In the genomic region with DNA sequence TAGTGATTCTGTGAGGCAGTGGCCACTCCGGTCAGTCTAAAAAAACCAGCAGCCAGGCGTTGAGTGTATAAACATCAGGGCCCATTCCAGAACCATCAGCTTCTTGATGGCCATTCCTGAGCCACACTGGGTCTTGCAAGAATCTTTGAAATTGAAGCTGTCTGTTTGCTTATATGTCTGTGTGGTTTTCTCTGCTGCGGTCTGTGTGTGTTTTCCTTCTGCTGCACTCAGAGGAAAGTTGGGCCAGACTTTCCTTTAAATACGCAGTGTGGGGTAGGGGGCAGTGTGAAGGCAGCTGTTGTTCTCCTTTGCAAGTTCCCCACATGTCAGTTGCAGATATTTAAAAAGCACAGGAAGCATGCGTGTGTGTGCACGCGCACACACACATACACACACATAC, we compare ENCODE assay signal across 16 cellular contexts. TPM values are rescaled to one million over a fixed set of nuclear protein-coding genes. Genes with fewer than 3 reads are reported as not detected.
DNase-seq lines count a peak whose midpoint lies in the region; ATAC-seq and TF ChIP-seq lines count a peak whose summit lies in the region.
"Had no signal": no experiment of that assay in that cellular context is flagged by ENCODE, and none has a peak within 500 bp of the region (broad histone marks: within the 10 kb centered on the region; RNA-seq: fewer than 3 reads in every experiment).

No MANE protein-coding gene starts in this region.

- H3K4me1 ChIP-seq in CD8-positive, alpha-beta T cell (ENCODE audit: insufficient read depth, low read length) = peaks cover 7% of the 10 kb centered on the region
- H3K4me1 ChIP-seq in adipocyte (ENCODE audit: control insufficient read depth, insufficient read depth, low read length) = no peaks in the 10 kb centered on the region
- no peaks in the 10 kb centered on the region for H3K4me1 ChIP-seq in CD4-positive, alpha-beta memory T cell (ENCODE audit: insufficient read depth, low read length)

- H3K27ac ChIP-seq in CD8-positive, alpha-beta T cell (ENCODE audit: low read depth, low read length) = no peak overlapping the region
- no peak overlapping the region for H3K27ac ChIP-seq in CD4-positive, alpha-beta memory T cell (ENCODE audit: low read depth, low read length)

- H3K36me3 Mint-ChIP-seq in CD8-positive, alpha-beta T cell = no peaks in the 10 kb centered on the region
- H3K36me3 Mint-ChIP-seq in naive thymus-derived CD8-positive, alpha-beta T cell = no peaks in the 10 kb centered on the region
- H3K36me3 Mint-ChIP-seq in nephron progenitor cell (ENCODE audit: low read depth) = no peaks in the 10 kb centered on the region
- H3K36me3 Mint-ChIP-seq in CD4-positive, alpha-beta memory T cell = no peaks in the 10 kb centered on the region
- H3K36me3 Mint-ChIP-seq in activated T-helper 2 cell treated with anti-CD3 and anti-CD28 coated beads, Interferon-gamma antibody, Interleukin-2, Interleukin-4, amounts not matched to agents 10 μg/mL and 5 μg/mL and 100 μg/mL, durations not matched to agents 14 hours and 24 hours and 36 hours (ENCODE audit: low read depth) = no peaks in the 10 kb centered on the region
- H3K36me3 Mint-ChIP-seq: activated CD8-positive, alpha-beta memory T cell treated with anti-CD3 and anti-CD28 coated beads, Interleukin-2, amount 10 ng/mL, durations not matched to agents 7 days and 5 days had no signal

- peak overlapping the region; percentile 51 for H3K4me3 Mint-ChIP-seq in CD8-positive, alpha-beta T cell
- peak overlapping the region in 7 of 10 donors; percentile 1 to 78 (median 28) for H3K4me3 Mint-ChIP-seq in naive thymus-derived CD8-positive, alpha-beta T cell
- H3K4me3 Mint-ChIP-seq in nephron progenitor cell = no peak overlapping the region
- peak overlapping the region in 3 of 8 donors; percentile 16 to 40 (median 34) for H3K4me3 Mint-ChIP-seq in CD4-positive, alpha-beta memory T cell
- no peak overlapping the region for H3K4me3 Mint-ChIP-seq in activated T-helper 2 cell treated with anti-CD3 and anti-CD28 coated beads, Interferon-gamma antibody, Interleukin-2, Interleukin-4, amounts not matched to agents 10 μg/mL and 5 μg/mL and 100 μg/mL, durations not matched to agents 14 hours and 24 hours and 36 hours (ENCODE audit: low read depth)
- H3K4me3 Mint-ChIP-seq: activated CD8-positive, alpha-beta memory T cell treated with anti-CD3 and anti-CD28 coated beads, Interleukin-2, amount 10 ng/mL, durations not matched to agents 7 days and 5 days had no signal

- H3K27ac Mint-ChIP-seq in CD8-positive, alpha-beta T cell = peak overlapping the region; percentile 43
- H3K27ac Mint-ChIP-seq in naive thymus-derived CD8-positive, alpha-beta T cell = peak overlapping the region in 9 of 10 donors; percentile 22 to 77 (median 65)
- no peak overlapping the region for H3K27ac Mint-ChIP-seq in nephron progenitor cell
- peak overlapping the region in 3 of 7 donors; percentile 17 to 48 (median 38) for H3K27ac Mint-ChIP-seq in CD4-positive, alpha-beta memory T cell
- H3K27ac Mint-ChIP-seq in activated T-helper 2 cell treated with anti-CD3 and anti-CD28 coated beads, Interferon-gamma antibody, Interleukin-2, Interleukin-4, amounts not matched to agents 10 μg/mL and 5 μg/mL and 100 μg/mL, durations not matched to agents 14 hours and 24 hours and 36 hours = no peak overlapping the region
- H3K27ac Mint-ChIP-seq: activated CD8-positive, alpha-beta memory T cell treated with anti-CD3 and anti-CD28 coated beads, Interleukin-2, amount 10 ng/mL, durations not matched to agents 7 days and 5 days had no signal

- intact Hi-C loops in CD8-positive, alpha-beta T cell (cut with DNase I, micrococcal nuclease) = loop anchor here in 1 of 2 experiments (2.0 kb wide), 1 partner anchor 261 kb away; no protein-coding TSS in a partner anchor
- intact Hi-C loops in CD4-positive, alpha-beta memory T cell (cut with micrococcal nuclease) = loop anchor here (2.0 kb wide), 1 partner anchor 261 kb away; no protein-coding TSS in a partner anchor
- intact Hi-C loops in activated T-helper 2 cell treated with anti-CD3 and anti-CD28 coated beads, Interferon-gamma antibody, Interleukin-2, Interleukin-4, amounts not matched to agents 10 μg/mL and 5 μg/mL and 100 μg/mL, durations not matched to agents 14 hours and 24 hours and 36 hours (cut with micrococcal nuclease) = loop anchor here (2.0 to 10.0 kb wide), 3 partner anchors 127 to 407 kb away; partner anchors contain the start of genes STIM2 and TBC1D19

- peak; percentile 79 for ATAC-seq in CD8-positive, alpha-beta T cell
- ATAC-seq in naive thymus-derived CD8-positive, alpha-beta T cell = peak; percentile 39 to 43
- no peak for ATAC-seq in GM18519 (IDR thresholded peaks at IDR 0.05; ENCODE audit: low FRiP score, unreplicated experiment)
- ATAC-seq: activated CD8-positive, alpha-beta memory T cell treated with anti-CD3 and anti-CD28 coated beads, Interleukin-2, amount 10 ng/mL, durations not matched to agents 7 days and 5 days; mucosa of descending colon had no signal

- CTCF ChIA-PET in CD8-positive, alpha-beta T cell (lab: Charles Lee) = interaction anchor here (1.1 to 2.0 kb wide), 5 partner anchors 264 to 552 kb away, joined by 3 to 16 read pairs (median 3); no protein-coding TSS in a partner anchor
- CTCF ChIA-PET in CD4-positive, alpha-beta memory T cell (lab: Charles Lee; ENCODE audit: partially characterized antibody) = interaction anchor here (0.7 to 8.1 kb wide), 8 partner anchors 38 to 554 kb away, joined by 3 to 82 read pairs (median 4); no protein-coding TSS in a partner anchor

- POLR2A ChIA-PET in CD8-positive, alpha-beta T cell (lab: Charles Lee) = interaction anchor here (0.5 to 1.8 kb wide), 2 partner anchors 125 to 480 kb away, joined by 3 to 5 read pairs; partner anchors contain the start of gene TBC1D19
- POLR2A ChIA-PET in naive thymus-derived CD8-positive, alpha-beta T cell (lab: Charles Lee) = no interaction called here
- POLR2A ChIA-PET in CD4-positive, alpha-beta memory T cell (lab: Charles Lee; ENCODE audit: partially characterized antibody) = interaction anchor here (0.7 kb wide), 1 partner anchor 554 kb away, joined by 4 read pairs; no protein-coding TSS in a partner anchor

- H3K4me3 ChIP-seq in CD8-positive, alpha-beta T cell (ENCODE audit: low read depth, low read length) = no peak overlapping the region
- no peak overlapping the region for H3K4me3 ChIP-seq in Jurkat, Clone E6-1 (ENCODE audit: low read length)
- no peak overlapping the region for H3K4me3 ChIP-seq in adipocyte (ENCODE audit: low read length)
- no peak overlapping the region for H3K4me3 ChIP-seq in CD4-positive, alpha-beta memory T cell (ENCODE audit: low read length in 2 of 2)
- H3K4me3 ChIP-seq: mucosa of descending colon had no signal

- no peaks in the 10 kb centered on the region for H3K27me3 Mint-ChIP-seq in CD8-positive, alpha-beta T cell (ENCODE audit: low read depth)
- no peaks in the 10 kb centered on the region for H3K27me3 Mint-ChIP-seq in naive thymus-derived CD8-positive, alpha-beta T cell
- peaks cover 11% of the 10 kb centered on the region for H3K27me3 Mint-ChIP-seq in nephron progenitor cell (ENCODE audit: low read depth, poor library complexity)
- H3K27me3 Mint-ChIP-seq in CD4-positive, alpha-beta memory T cell = peaks cover 0 to 2% of the 10 kb centered on the region in 2 donors
- H3K27me3 Mint-ChIP-seq in activated T-helper 2 cell treated with anti-CD3 and anti-CD28 coated beads, Interferon-gamma antibody, Interleukin-2, Interleukin-4, amounts not matched to agents 10 μg/mL and 5 μg/mL and 100 μg/mL, durations not matched to agents 14 hours and 24 hours and 36 hours (ENCODE audit: low read depth) = peaks cover 7% of the 10 kb centered on the region

- TF ChIP-seq CTCF in CD8-positive, alpha-beta T cell (IDR thresholded peaks at IDR 0.05) = no peak
- no peak for TF ChIP-seq CTCF in nephron progenitor cell (IDR thresholded peaks at IDR 0.05)

- H3K9me3 ChIP-seq in CD8-positive, alpha-beta T cell (ENCODE audit: low read length) = no peaks in the 10 kb centered on the region
- H3K9me3 ChIP-seq in adipocyte (ENCODE audit: control insufficient read depth, low read length) = no peaks in the 10 kb centered on the region
- H3K9me3 ChIP-seq in CD4-positive, alpha-beta memory T cell (ENCODE audit: control insufficient read depth in 1 of 2, low read length in 2 of 2) = no peaks in the 10 kb centered on the region
- H3K9me3 ChIP-seq: mucosa of descending colon had no signal

- no peak overlapping the region for H3K9ac ChIP-seq in adipocyte (ENCODE audit: low read length)

- DNase-seq in CD8-positive, alpha-beta T cell = peak in 1 of 7 experiments; percentile 31
- DNase-seq in Jurkat, Clone E6-1 (ENCODE audit: low read depth, low spot score) = peak; percentile 88
- peak; percentile 20 for DNase-seq in adipocyte (ENCODE audit: low read depth)
- peak in 2 of 10 donors; percentile 25 to 50 for DNase-seq in naive thymus-derived CD8-positive, alpha-beta T cell
- DNase-seq in nephron progenitor cell = no peak
- DNase-seq in CD4-positive, alpha-beta memory T cell = no peak
- no peak for DNase-seq in activated T-helper 2 cell treated with anti-CD3 and anti-CD28 coated beads, Interferon-gamma antibody, Interleukin-2, Interleukin-4, amounts not matched to agents 10 μg/mL and 5 μg/mL and 100 μg/mL, durations not matched to agents 14 hours and 24 hours and 36 hours (ENCODE audit: low spot score)
- DNase-seq: activated CD8-positive, alpha-beta memory T cell treated with anti-CD3 and anti-CD28 coated beads, Interleukin-2, amount 10 ng/mL, durations not matched to agents 7 days and 5 days; COR-L47; dermis blood vessel endothelial cell; mucosa of descending colon; NCI-H1105 treated with DMSO at 0.1 percent for 48 hours; NCI-H510A had no signal

- peaks cover 21% of the 10 kb centered on the region for H3K4me1 Mint-ChIP-seq in CD8-positive, alpha-beta T cell (ENCODE audit: low read depth)
- peaks cover 6 to 21% (median 13%) of the 10 kb centered on the region in 4 donors for H3K4me1 Mint-ChIP-seq in naive thymus-derived CD8-positive, alpha-beta T cell
- H3K4me1 Mint-ChIP-seq in nephron progenitor cell = peaks cover 7% of the 10 kb centered on the region
- peaks cover 6 to 13% (median 10%) of the 10 kb centered on the region in 4 donors for H3K4me1 Mint-ChIP-seq in CD4-positive, alpha-beta memory T cell
- H3K4me1 Mint-ChIP-seq in activated T-helper 2 cell treated with anti-CD3 and anti-CD28 coated beads, Interferon-gamma antibody, Interleukin-2, Interleukin-4, amounts not matched to agents 10 μg/mL and 5 μg/mL and 100 μg/mL, durations not matched to agents 14 hours and 24 hours and 36 hours (ENCODE audit: low read depth) = peaks cover 12% of the 10 kb centered on the region

- H3K36me3 ChIP-seq in CD8-positive, alpha-beta T cell (ENCODE audit: insufficient read depth, low read length) = no peaks in the 10 kb centered on the region
- H3K36me3 ChIP-seq in adipocyte (ENCODE audit: control insufficient read depth, insufficient read depth, low read length, severe bottlenecking) = no peaks in the 10 kb centered on the region
- H3K36me3 ChIP-seq in CD4-positive, alpha-beta memory T cell (ENCODE audit: insufficient read depth, low read length) = no peaks in the 10 kb centered on the region

- H3K9me3 Mint-ChIP-seq in CD8-positive, alpha-beta T cell = peaks cover 3% of the 10 kb centered on the region
- H3K9me3 Mint-ChIP-seq in naive thymus-derived CD8-positive, alpha-beta T cell = peaks cover 0 to 7% (median 0%) of the 10 kb centered on the region in 9 donors
- H3K9me3 Mint-ChIP-seq in nephron progenitor cell = peaks cover 16% of the 10 kb centered on the region
- peaks cover 0 to 4% (median 0%) of the 10 kb centered on the region in 8 donors for H3K9me3 Mint-ChIP-seq in CD4-positive, alpha-beta memory T cell
- no peaks in the 10 kb centered on the region for H3K9me3 Mint-ChIP-seq in activated T-helper 2 cell treated with anti-CD3 and anti-CD28 coated beads, Interferon-gamma antibody, Interleukin-2, Interleukin-4, amounts not matched to agents 10 μg/mL and 5 μg/mL and 100 μg/mL, durations not matched to agents 14 hours and 24 hours and 36 hours

- H3K27me3 ChIP-seq in CD8-positive, alpha-beta T cell (ENCODE audit: insufficient read depth, low read length) = no peaks in the 10 kb centered on the region
- H3K27me3 ChIP-seq in adipocyte (replicated peaks; ENCODE audit: control insufficient read depth, insufficient read depth, low read length) = no peaks in the 10 kb centered on the region
- H3K27me3 ChIP-seq in CD4-positive, alpha-beta memory T cell (ENCODE audit: insufficient read depth, low read length) = no peaks in the 10 kb centered on the region

RNA-seq across cellular contexts. Expression of gene CCKAR, which starts 32.2 kb away (rescaled TPM):
- total RNA-seq in CD8-positive, alpha-beta T cell = not detected
- not detected for polyA plus RNA-seq in Jurkat, Clone E6-1 (2012; ENCODE audit: insufficient read depth, insufficient read length)
- not detected for total RNA-seq in naive thymus-derived CD8-positive, alpha-beta T cell
- not detected for polyA plus RNA-seq in naive thymus-derived CD8-positive, alpha-beta T cell
- not detected for total RNA-seq in CD4-positive, alpha-beta memory T cell
- polyA plus RNA-seq in CD4-positive, alpha-beta memory T cell = not detected
- not detected in 2 replicates for total RNA-seq in activated T-helper 2 cell treated with anti-CD3 and anti-CD28 coated beads, Interferon-gamma antibody, Interleukin-2, Interleukin-4, amounts not matched to agents 10 μg/mL and 5 μg/mL and 100 μg/mL, durations not matched to agents 14 hours and 24 hours and 36 hours
- total RNA-seq: activated CD8-positive, alpha-beta memory T cell treated with anti-CD3 and anti-CD28 coated beads, Interleukin-2, amount 10 ng/mL, durations not matched to agents 7 days and 5 days; dermis blood vessel endothelial cell; RPMI7951 had no signal
- polyA plus RNA-seq: keratinocyte had no signal

Comparison
In these comparisons a context has a peak if more than half of its experiments do, and no peak if none do; other contexts are left out.
1. DNase-seq: peak in Jurkat, Clone E6-1 (single experiment) and adipocyte (single experiment); none in nephron progenitor cell (single experiment), CD4-positive, alpha-beta memory T cell (0 of 5) and activated T-helper 2 cell treated with anti-CD3 and anti-CD28 coated beads, Interferon-gamma antibody, Interleukin-2, Interleukin-4, amounts not matched to agents 10 μg/mL and 5 μg/mL and 100 μg/mL, durations not matched to agents 14 hours and 24 hours and 36 hours (single experiment).
2. H3K27ac Mint-ChIP-seq: peak in CD8-positive, alpha-beta T cell (single experiment) and naive thymus-derived CD8-positive, alpha-beta T cell (9 of 10); none in nephron progenitor cell (single experiment) and activated T-helper 2 cell treated with anti-CD3 and anti-CD28 coated beads, Interferon-gamma antibody, Interleukin-2, Interleukin-4, amounts not matched to agents 10 μg/mL and 5 μg/mL and 100 μg/mL, durations not matched to agents 14 hours and 24 hours and 36 hours (single experiment).
3. H3K4me3 Mint-ChIP-seq: peak in CD8-positive, alpha-beta T cell (single experiment) and naive thymus-derived CD8-positive, alpha-beta T cell (7 of 10); none in nephron progenitor cell (single experiment) and activated T-helper 2 cell treated with anti-CD3 and anti-CD28 coated beads, Interferon-gamma antibody, Interleukin-2, Interleukin-4, amounts not matched to agents 10 μg/mL and 5 μg/mL and 100 μg/mL, durations not matched to agents 14 hours and 24 hours and 36 hours (single experiment).